13 cellular contexts compared by ENCODE assay signal in the genomic region with DNA sequence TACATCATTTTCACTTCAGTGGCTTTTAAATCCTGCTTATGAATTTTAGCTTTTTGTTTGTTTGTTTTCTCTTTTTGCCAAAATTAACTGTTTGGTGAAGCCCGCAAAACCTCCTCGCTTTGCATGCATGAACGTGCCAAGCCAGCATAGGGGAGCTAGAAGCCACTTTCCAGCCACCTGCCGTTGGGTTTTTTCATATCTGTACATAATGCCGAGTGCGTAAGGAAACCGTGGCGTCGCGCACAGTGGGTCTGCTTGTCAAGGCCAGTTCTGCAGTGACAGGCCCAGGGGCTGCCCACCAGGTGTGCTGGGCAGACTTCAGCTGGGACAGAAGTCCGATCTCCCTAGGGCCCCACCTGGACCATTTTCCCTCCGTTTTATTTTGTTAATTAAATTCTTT. TPM values are rescaled to one million over a fixed set of nuclear protein-coding genes. Genes with fewer than 3 reads are reported as not detected.
A peak's percentile ranks its signal among the peaks of the same experiment; 100 is the strongest.
DNase-seq lines count a peak whose midpoint lies in the region; ATAC-seq, FAIRE-seq and TF ChIP-seq lines count a peak whose summit lies in the region.
"Had no signal": no experiment of that assay in that cellular context is flagged by ENCODE, and none has a peak within 500 bp of the region (broad histone marks: within the 10 kb centered on the region; RNA-seq: fewer than 3 reads in every experiment).

No MANE protein-coding gene starts in this region.

- H3K36me3 ChIP-seq in BLaER1 (peaks cover 37% of the 10 kb centered on the region), GM12878 (ENCODE audit: control insufficient read depth in 2 of 2, insufficient read depth in 2 of 2, low read length in 1 of 2) (peaks cover 5 to 17% of the 10 kb centered on the region in 2 experiments; a peak in 3 of 4 replicates)

- H2AFZ ChIP-seq in GM12878 (ENCODE audit: control insufficient read depth, low read depth, low read length), result no peak overlapping the region; the same call in 1 of the 2 replicates

- CTCF ChIA-PET in GM12878 (lab: Yijun Ruan, JAX), result interaction anchor here (0.9 to 3.7 kb wide), 9 partner anchors 9 to 263 kb away, joined by 3 to 52 read pairs (median 5); a partner anchor contains a TSS

- SMC1A ChIA-PET in GM12878 (lab: Charles Lee; ENCODE audit: uncharacterized antibody, unreplicated experiment), result interaction anchor here (0.6 to 8.7 kb wide), 12 partner anchors 9 to 327 kb away, joined by 3 to 139 read pairs (median 4); no protein-coding TSS in a partner anchor

- H3K9ac ChIP-seq in BLaER1 (peak overlapping the region; percentile 67), GM12878 (ENCODE audit: control insufficient read depth, insufficient read depth, low read length) (peak overlapping the region; percentile 82)

- POLR2A ChIA-PET in GM12878 (lab: Charles Lee), result interaction anchor here (1.4 to 4.6 kb wide), 4 partner anchors 9 to 194 kb away, joined by 3 to 53 read pairs (median 12); no protein-coding TSS in a partner anchor

- peaks cover 79% of the 10 kb centered on the region for H3K4me1 ChIP-seq in BLaER1
- H3K4me1 ChIP-seq in GM12878 (ENCODE audit: control insufficient read depth, insufficient read depth, low read length), result peaks cover 66% of the 10 kb centered on the region

- H3K4me2 ChIP-seq in BLaER1 (peak overlapping the region; percentile 92), GM12878 (ENCODE audit: control insufficient read depth, insufficient read depth) (peak overlapping the region; percentile 98)

- peak overlapping the region; percentile 80 for H3K27ac ChIP-seq in BLaER1
- peak overlapping the region; percentile 99 for H3K27ac ChIP-seq in GM12878 (ENCODE audit: control insufficient read depth, insufficient read depth)
- H3K27ac ChIP-seq: epithelial cell of prostate, thoracic aorta had no signal

- FAIRE-seq in GM12878 (lab: Jason Lieb, UNC), result peak; percentile 18

- peak overlapping the region; percentile 53 for H3K4me3 ChIP-seq in BLaER1
- H3K4me3 ChIP-seq in GM12878, result peak overlapping the region; percentile 28
- H3K4me3 ChIP-seq: thoracic aorta had no signal

- H4K20me1 ChIP-seq in BLaER1 (peaks cover 50% of the 10 kb centered on the region), GM12878 (ENCODE audit: control insufficient read depth, insufficient read depth) (no peaks in the 10 kb centered on the region)

- no peaks in the 10 kb centered on the region; the same call in none of the 2 replicates for H3K79me2 ChIP-seq in GM12878 (ENCODE audit: control insufficient read depth, insufficient read depth, low read length)

- peak; percentile 72 to 90; a peak in 3 of 4 replicates for TF ChIP-seq EP300 in GM12878 (IDR thresholded peaks at IDR 0.05; ENCODE audit: borderline replicate concordance in 1 of 2, control insufficient read depth in 1 of 2, low read depth in 2 of 2, low read length in 2 of 2)

- H3K36me3 Mint-ChIP-seq in naive B cell, result peaks cover 8 to 10% of the 10 kb centered on the region in 2 donors

- TF ChIP-seq CTCF in GM12878 (IDR thresholded peaks at IDR 0.05 in 2 of 3, conservative IDR thresholded peaks at IDR 0.05 in 1 of 3; ENCODE audit: control insufficient read depth in 2 of 3, extremely low read depth in 1 of 3, insufficient read depth in 1 of 3, low read depth in 3 of 3, low read length in 3 of 3), result no peak

- BruUV-seq in GM12878 (replicated peaks; lab: Mats Ljungman, UMichigan), result TSS peak; percentile 97

- RAD21 ChIA-PET in GM12878 (lab: Charles Lee; ENCODE audit: unreplicated experiment), result interaction anchor here (0.9 to 4.1 kb wide), 14 partner anchors 9 to 486 kb away, joined by 3 to 71 read pairs (median 4); no protein-coding TSS in a partner anchor

- peaks cover 47 to 78% (median 59%) of the 10 kb centered on the region in 3 donors for H3K4me1 Mint-ChIP-seq in naive B cell

- H3K27ac Mint-ChIP-seq in naive B cell, result peak overlapping the region; percentile 100

- no peaks in the 10 kb centered on the region for H3K27me3 Mint-ChIP-seq in naive B cell

- no peak for TF ChIP-seq POLR2A in GM12878 (IDR thresholded peaks at IDR 0.05; ENCODE audit: low read depth, low read length)

- H3K27me3 ChIP-seq in BLaER1 (0 out of 2 replicates have a peak, but pooled peaks cover 4% of the 10 kb centered on the region), GM12878 (replicated peaks in 1 of 2; ENCODE audit: control insufficient read depth in 2 of 2, insufficient read depth in 2 of 2, low read length in 1 of 2) (no peaks in the 10 kb centered on the region)

- intact Hi-C loops in GM12878 (cut with micrococcal nuclease; ENCODE audit: unreplicated experiment), result loop anchor here (1.0 to 5.0 kb wide), 4 partner anchors 13 to 471 kb away; no protein-coding TSS in a partner anchor

- no peaks in the 10 kb centered on the region for H3K9me3 ChIP-seq in BLaER1
- no peaks in the 10 kb centered on the region for H3K9me3 ChIP-seq in GM12878 (replicated peaks; ENCODE audit: control insufficient read depth, insufficient read depth, low read length)
- H3K9me3 ChIP-seq: thoracic aorta had no signal

- ATAC-seq in GM21529 (IDR thresholded peaks at IDR 0.05; ENCODE audit: unreplicated experiment) (peak; percentile 19), GM12878 (peak; percentile 42), naive B cell (ENCODE audit: low read depth in 2 of 2) (peak; percentile 20 to 22), HG03342 (IDR thresholded peaks at IDR 0.05; ENCODE audit: unreplicated experiment) (no peak)

- no peak for TF ChIP-seq RAD21 in GM12878 (IDR thresholded peaks at IDR 0.05; ENCODE audit: insufficient read depth, low read depth, low read length)

- H3K4me3 Mint-ChIP-seq in naive B cell, result peak overlapping the region; percentile 42 to 94 (median 90)

- H3K9me3 Mint-ChIP-seq in naive B cell, result no peaks in the 10 kb centered on the region

- WGBS in GM12878 (ENCODE audit: insufficient coverage, insufficient replicate concordance, low lambda C conversion rate, missing lambda C conversion rate), result 42% methylated on average over 12 of the region's 12 CpGs

- DNase-seq in GM12878 (ENCODE audit: low read depth, low spot score) (peak; percentile 60), naive B cell (peak; percentile 35), C1 segment of cervical spinal cord (lab: John Stamatoyannopoulos, UW) (no peak), AG08396 (ENCODE audit: low spot score) (no peak), NCI-H1694 (lab: John Stamatoyannopoulos, UW) (no peak)
- DNase-seq: activated naive CD4-positive, alpha-beta T cell treated with Interleukin-2 at 50 U/mL for 16 hours; NCI-H2081; NCI-H774 had no signal

- in situ Hi-C loops in GM12878 (cut with MboI), result loop anchor here (5.0 kb wide), 1 partner anchor 466 kb away; no protein-coding TSS in a partner anchor

TF ChIP-seq in GM12878, 131 proteins besides CTCF, POLR2A, EP300 and RAD21 (continues in another document):
- TF ChIP-seq NFIC (IDR thresholded peaks at IDR 0.05; ENCODE audit: low read depth, low read length) (no peak), ETV6 (conservative IDR thresholded peaks at IDR 0.05 in 1 of 2, IDR thresholded peaks at IDR 0.05 in 1 of 2; ENCODE audit: borderline replicate concordance in 1 of 2, low read depth in 1 of 2) (peak in 1 of 2 experiments; percentile 1; a peak in 1 of 4 replicates), TCF12 (IDR thresholded peaks at IDR 0.05; ENCODE audit: low read depth, low read length) (peak; percentile 89), MEF2A (IDR thresholded peaks at IDR 0.05; ENCODE audit: insufficient read depth, low read depth, low read length) (0 out of 2 replicates have a peak, but pooled peaks have one; percentile 24), NFYA (IDR thresholded peaks at IDR 0.05; ENCODE audit: borderline replicate concordance, low read depth, low read length) (no peak), SREBF1 (IDR thresholded peaks at IDR 0.05; ENCODE audit: low read length) (no peak), NR2F1 (conservative IDR thresholded peaks at IDR 0.05) (peak; percentile 80; the same call in 1 of the 2 replicates), HDAC2 (IDR thresholded peaks at IDR 0.05) (no peak)

RNA-seq across cellular contexts. Expression of a gene that starts 41.1 kb away (rescaled TPM):
- 80.9 and 85.9 TPM in 2 replicates for total RNA-seq in GM12878 (2013; cell fraction: nucleolus; rRNA removed)
- total RNA-seq in GM12878 (2014; rRNA removed) (33.9 and 41.4 TPM in 2 replicates), GM12878 (2014; rRNA removed; fragmentation: Illumina TruSeq; extraction: Trizol) (28.7 and 28.9 TPM in 2 replicates), GM12878 (2021) (50.3 and 55.1 TPM in 2 replicates)
- polyA plus RNA-seq in GM12878 (2011; ENCODE audit: low read depth), result 31.4 TPM
- polyA plus RNA-seq in GM12878 (2011; rRNA removed) (74.1 and 103 TPM in 2 replicates), GM12878 (2014; fragmentation: Illumina TruSeq; extraction: Trizol) (36.9 and 43.2 TPM in 2 replicates), GM12878 (2014; fragmentation: Nextera tagmentation; extraction: Ambion mirVana) (10 to 100 TPM in 1 of 2 experiments, 1 to 10 TPM in 1; 6.9 to 12.2 TPM), GM12878 (2014; rRNA removed) (56.6 and 59.0 TPM in 2 replicates), GM12878 (2016; fragmentation: Nextera tagmentation; extraction: Ambion mirVana) (10 to 100 TPM; 42.5 to 45.7 TPM), naive B cell (ENCODE audit: low read depth in 6 of 6) (100 to 1,000 TPM in 1 of 6 donors, 10 to 100 TPM in 5; 84.6 to 104 (median 99.7) TPM)
- polyA plus RNA-seq in GM12878 (2011; cell fraction: cytosol; rRNA removed), result 80.3 and 99.3 TPM in 2 replicates
- polyA plus RNA-seq in GM12878 (2011; cell fraction: nucleus; rRNA removed), result 81.3 and 88.3 TPM in 2 replicates
- 49.5 and 55.6 TPM in 2 replicates for polyA plus RNA-seq in GM12878 (2012)
- polyA minus RNA-seq in GM12878 (2011; rRNA and poly(A)+ RNA removed), result 91.8 and 112 TPM in 2 replicates
- 22.9 and 33.4 TPM in 2 replicates for polyA minus RNA-seq in GM12878 (2011; cell fraction: cytosol; rRNA and poly(A)+ RNA removed)
- 24.1 and 25.4 TPM in 2 replicates for polyA minus RNA-seq in GM12878 (2011; cell fraction: nucleus; rRNA and poly(A)+ RNA removed)

RNA-seq across cellular contexts. Expression of a gene that starts 51.6 kb away (rescaled TPM):
- total RNA-seq in GM12878 (2013; cell fraction: nucleolus; rRNA removed), result 2.6 and 2.7 TPM in 2 replicates
- total RNA-seq in GM12878 (2014; rRNA removed) (0.11 and 0.49 TPM in 2 replicates), GM12878 (2014; rRNA removed; fragmentation: Illumina TruSeq; extraction: Trizol) (0.09 and 0.31 TPM in 2 replicates), GM12878 (2021) (0.45 and 0.72 TPM in 2 replicates)
- polyA plus RNA-seq in GM12878 (2011; ENCODE audit: low read depth), result 1.1 TPM
- polyA plus RNA-seq in GM12878 (2011; rRNA removed) (0.24 and 0.34 TPM in 2 replicates), GM12878 (2014; fragmentation: Illumina TruSeq; extraction: Trizol) (0.15 TPM in 1 of 2 replicates, not detected in the other), GM12878 (2014; fragmentation: Nextera tagmentation; extraction: Ambion mirVana) (not detected), GM12878 (2014; rRNA removed) (0.14 and 0.39 TPM in 2 replicates), GM12878 (2016; fragmentation: Nextera tagmentation; extraction: Ambion mirVana) (under 1 TPM in 1 of 2 experiments, not detected in 1; 0.23 TPM), naive B cell (ENCODE audit: low read depth in 6 of 6) (under 1 TPM in 3 of 6 donors, not detected in 3; 0.12 to 0.19 (median 0.16) TPM)
- 0.36 and 0.59 TPM in 2 replicates for polyA plus RNA-seq in GM12878 (2011; cell fraction: cytosol; rRNA removed)
- 1.3 and 1.8 TPM in 2 replicates for polyA plus RNA-seq in GM12878 (2011; cell fraction: nucleus; rRNA removed)
- polyA plus RNA-seq in GM12878 (2012), result 1.9 and 2.1 TPM in 2 replicates
- polyA minus RNA-seq in GM12878 (2011; rRNA and poly(A)+ RNA removed), result 0.66 and 1.1 TPM in 2 replicates
- not detected in 2 replicates for polyA minus RNA-seq in GM12878 (2011; cell fraction: cytosol; rRNA and poly(A)+ RNA removed)
- polyA minus RNA-seq in GM12878 (2011; cell fraction: nucleus; rRNA and poly(A)+ RNA removed), result 0.10 and 0.60 TPM in 2 replicates

Comparison
In these comparisons a context has a peak if more than half of its experiments do, and no peak if none do; other contexts are left out.
1. DNase-seq: peak in GM12878 (single experiment) and naive B cell (single experiment); none in C1 segment of cervical spinal cord (0 of 14), AG08396 (single experiment) and NCI-H1694 (single experiment).